ENCODE assay signal across 8 cellular contexts in genomic region chr2:20516646-20517341, GRCh38.
DNase-seq lines count a peak whose midpoint lies in the region; ATAC-seq and TF ChIP-seq lines count a peak whose summit lies in the region.

No MANE protein-coding gene starts in this region.

- peaks cover 6% of the 10 kb centered on the region for H3K4me1 Mint-ChIP-seq in mesothelial cell of epicardium

- peaks cover 11% of the 10 kb centered on the region for H3K4me1 ChIP-seq in BE2C

- TF ChIP-seq CTCF in BE2C (IDR thresholded peaks at IDR 0.05; ENCODE audit: low read depth, low read length) (no peak), mesothelial cell of epicardium (IDR thresholded peaks at IDR 0.05; ENCODE audit: unreplicated experiment) (no peak)

- no peaks in the 10 kb centered on the region for H3K27me3 Mint-ChIP-seq in mesothelial cell of epicardium (ENCODE audit: low read depth)

- H3K9me3 ChIP-seq in BE2C, result no peaks in the 10 kb centered on the region

- H3K36me3 Mint-ChIP-seq in mesothelial cell of epicardium, result no peaks in the 10 kb centered on the region

- peaks cover 10% of the 10 kb centered on the region for H3K9me3 Mint-ChIP-seq in mesothelial cell of epicardium

- H3K27me3 ChIP-seq in BE2C, result no peaks in the 10 kb centered on the region

- H3K36me3 ChIP-seq in BE2C, result no peaks in the 10 kb centered on the region

- H3K27ac Mint-ChIP-seq in mesothelial cell of epicardium, result no peak overlapping the region

- peak; percentile 88 for ATAC-seq in GM21528 (IDR thresholded peaks at IDR 0.05; ENCODE audit: low FRiP score, unreplicated experiment)

- no peak overlapping the region for H3K4me3 Mint-ChIP-seq in mesothelial cell of epicardium

- DNase-seq in GM03348 (ENCODE audit: low spot score), result peak; percentile 78
- peak; percentile 34 for DNase-seq in HT1080 (ENCODE audit: low read depth)
- peak; percentile 45 for DNase-seq in islet precursor cell
- DNase-seq in BE2C, result no peak
- no peak for DNase-seq in NCI-H2107 (lab: John Stamatoyannopoulos, UW)
- no peak for DNase-seq in mesothelial cell of epicardium (ENCODE audit: low spot score in 2 of 2, unreplicated experiment in 2 of 2)
- no peak for DNase-seq in stimulated activated naive CD4-positive, alpha-beta T cell treated with Interleukin-2 at 50 U/mL for 16 hours (lab: John Stamatoyannopoulos, UW)

- H3K4me3 ChIP-seq in BE2C (ENCODE audit: low read depth, low read length), result no peak overlapping the region

Comparison
In these comparisons a context has a peak if more than half of its experiments do, and no peak if none do; other contexts are left out.
1. DNase-seq: peak in GM03348 (single experiment), HT1080 (single experiment) and islet precursor cell (single experiment); none in BE2C (single experiment), NCI-H2107 (single experiment), mesothelial cell of epicardium (0 of 2) and stimulated activated naive CD4-positive, alpha-beta T cell treated with Interleukin-2 at 50 U/mL for 16 hours (single experiment).